ENCODE assay signal across 9 cellular contexts in the genomic region with DNA sequence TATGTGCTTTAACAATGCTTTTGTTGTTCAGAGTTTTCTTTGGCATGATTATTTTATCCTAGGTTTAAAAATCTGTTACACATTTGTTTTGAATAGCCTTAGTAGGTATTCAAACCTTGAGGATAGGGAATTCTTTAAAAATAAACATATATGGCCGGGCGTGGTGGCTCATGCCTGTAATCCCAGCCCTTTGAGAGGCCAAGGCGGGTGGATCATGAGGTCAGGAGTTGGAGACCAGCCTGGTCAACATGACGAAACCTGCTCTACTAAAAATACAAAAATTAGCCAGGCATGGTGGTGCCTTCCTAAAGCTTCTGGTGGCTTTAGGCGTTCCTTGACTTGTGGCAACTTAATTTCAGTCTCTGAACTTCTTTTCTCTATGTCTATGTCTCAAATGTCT.
"Had no signal": no experiment of that assay in that cellular context is flagged by ENCODE, and none has a peak within 500 bp of the region (broad histone marks: within the 10 kb centered on the region; RNA-seq: fewer than 3 reads in every experiment).

No MANE protein-coding gene starts in this region.

- H3K4me1 ChIP-seq: HAP-1 had no signal

- ATAC-seq: HCT116, HepG2 had no signal

- H3K4me1 Mint-ChIP-seq: IgD-negative memory B cell had no signal

- H2AFZ ChIP-seq: GM23248 had no signal

- H3K27ac Mint-ChIP-seq: HFFc6, IgD-negative memory B cell had no signal

- H3K9ac ChIP-seq: GM23248 had no signal

- H3K27ac ChIP-seq: GM23248, HL-60 had no signal

- H3K27me3 Mint-ChIP-seq: IgD-negative memory B cell had no signal

- H3K4me3 ChIP-seq: GM23248, HAP-1 had no signal

- H3K4me3 Mint-ChIP-seq: HFFc6, IgD-negative memory B cell had no signal

- H3K36me3 ChIP-seq: HAP-1 had no signal

- DNase-seq: GM23248, GOT3, H7, HFFc6 had no signal

- H3K9me3 ChIP-seq: HAP-1 had no signal

- H3K36me3 Mint-ChIP-seq: IgD-negative memory B cell had no signal
